In the genomic region with DNA sequence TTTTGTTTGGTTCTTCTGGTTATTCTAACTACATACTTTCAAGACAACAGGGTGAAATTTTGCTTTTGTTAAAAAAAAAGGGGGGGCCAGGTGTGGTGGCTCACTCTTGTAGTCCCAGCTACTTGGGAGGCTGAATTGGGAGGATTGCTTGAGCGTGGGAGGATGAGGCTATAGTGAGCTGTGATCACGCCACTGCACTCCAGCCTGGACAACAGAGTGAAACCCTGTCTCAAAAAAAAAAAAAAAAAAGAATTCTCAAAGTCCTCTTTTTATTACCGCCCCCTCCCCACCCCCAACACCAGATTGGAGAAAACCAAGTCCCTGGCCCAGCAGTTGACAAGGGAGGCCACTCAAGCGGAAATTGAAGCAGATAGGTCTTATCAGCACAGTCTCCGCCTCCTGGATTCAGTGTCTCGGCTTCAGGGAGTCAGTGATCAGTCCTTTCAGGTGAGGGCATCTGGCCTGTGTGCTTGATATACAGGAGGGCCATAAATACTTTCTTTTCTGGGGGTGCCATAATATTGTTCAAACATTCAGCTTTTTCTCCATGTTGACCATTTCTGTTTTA, we compare ENCODE assay signal across 15 cellular contexts. TPM values are rescaled to one million over a fixed set of nuclear protein-coding genes. Genes with fewer than 3 reads are reported as not detected.
A peak's percentile ranks its signal among the peaks of the same experiment; 100 is the strongest.
DNase-seq lines count a peak whose midpoint lies in the region; ATAC-seq and TF ChIP-seq lines count a peak whose summit lies in the region.
"Had no signal": no experiment of that assay in that cellular context is flagged by ENCODE, and none has a peak within 500 bp of the region (broad histone marks: within the 10 kb centered on the region; RNA-seq: fewer than 3 reads in every experiment).

No MANE protein-coding gene starts in this region.

- H4K20me1 ChIP-seq in osteoblast (ENCODE audit: insufficient read depth, low read length): no peaks in the 10 kb centered on the region

- CTCF ChIA-PET in Calu3 (lab: Charles Lee) (interaction anchor here (0.7 kb wide), 1 partner anchor 111 kb away, joined by 3 read pairs; no protein-coding TSS in a partner anchor), MCF 10A (lab: Yijun Ruan, JAX) (interaction anchor here (0.6 to 1.0 kb wide), 3 partner anchors 10 to 33 kb away, joined by 3 to 6 read pairs (median 6); no protein-coding TSS in a partner anchor)

- H3K27ac ChIP-seq in osteoblast (ENCODE audit: low read depth, low read length) (peak overlapping the region; percentile 97), testis (no peak overlapping the region)

- no peak for TF ChIP-seq POLR2A in testis (IDR thresholded peaks at IDR 0.05)

- H3K9me3 ChIP-seq in osteoblast (ENCODE audit: low read depth, low read length) (no peaks in the 10 kb centered on the region), testis (no peaks in the 10 kb centered on the region)
- H3K9me3 ChIP-seq: gastroesophageal sphincter had no signal

- WGBS in testis, 2 donors: 79 to 82% methylated on average over 6 of the region's 6 CpGs

- DNase-seq in Calu3 (no peak), M059J (ENCODE audit: low read depth) (peak; percentile 47), MCF 10A (ENCODE audit: unreplicated experiment) (no peak), osteoblast (ENCODE audit: insufficient read length, low spot score, missing footprints) (no peak), HK-2 (ENCODE audit: unreplicated experiment) (no peak), testis (no peak)
- DNase-seq: activated naive CD8-positive, alpha-beta T cell treated with anti-CD3 and anti-CD28 coated beads, Interleukin-2, amount 10 ng/mL, durations not matched to agents 7 days and 5 days; AML-193; NCI-H1092 treated with DMSO at 0.1 percent for 48 hours; NCI-H2081; T1000 had no signal

- H3K27me3 Mint-ChIP-seq in Calu3 (ENCODE audit: unreplicated experiment): no peaks in the 10 kb centered on the region
- no peaks in the 10 kb centered on the region for H3K27me3 Mint-ChIP-seq in MCF 10A (ENCODE audit: insufficient read depth, unreplicated experiment)

- no peaks in the 10 kb centered on the region for H3K27me3 ChIP-seq in osteoblast (ENCODE audit: insufficient read depth, low read length)
- H3K27me3 ChIP-seq in testis: no peaks in the 10 kb centered on the region
- H3K27me3 ChIP-seq: gastroesophageal sphincter had no signal

- no peak for TF ChIP-seq CTCF in Calu3 (IDR thresholded peaks at IDR 0.05; ENCODE audit: unreplicated experiment)
- TF ChIP-seq CTCF in MCF 10A (IDR thresholded peaks at IDR 0.05; ENCODE audit: unreplicated experiment): no peak
- TF ChIP-seq CTCF in osteoblast (IDR thresholded peaks at IDR 0.05; ENCODE audit: extremely low read depth, low read depth, low read length): no peak
- no peak for TF ChIP-seq CTCF in testis (IDR thresholded peaks at IDR 0.05)

- no peak overlapping the region for H2AFZ ChIP-seq in osteoblast (ENCODE audit: low read length)

- H3K4me3 Mint-ChIP-seq in Calu3 (ENCODE audit: low read depth, unreplicated experiment): no peak overlapping the region
- no peak overlapping the region for H3K4me3 Mint-ChIP-seq in MCF 10A (ENCODE audit: unreplicated experiment)
- H3K4me3 Mint-ChIP-seq: activated naive CD8-positive, alpha-beta T cell treated with anti-CD3 and anti-CD28 coated beads, Interleukin-2, amount 10 ng/mL, durations not matched to agents 7 days and 5 days; activated T-helper 1 cell treated with anti-CD3 and anti-CD28 coated beads, Interleukin-12 subunit alpha, Interleukin-12 subunit beta, Interleukin-2, Interleukin-4 antibody, amounts not matched to agents 30 ng/mL and 10 ng/mL and 1 ng/mL, durations not matched to agents 14 hours and 24 hours and 36 hours had no signal

- H3K4me1 Mint-ChIP-seq in Calu3 (ENCODE audit: low read depth, unreplicated experiment): peaks cover 28% of the 10 kb centered on the region
- peaks cover 37% of the 10 kb centered on the region for H3K4me1 Mint-ChIP-seq in MCF 10A (ENCODE audit: insufficient read depth, unreplicated experiment)
- H3K4me1 Mint-ChIP-seq: activated naive CD8-positive, alpha-beta T cell treated with anti-CD3 and anti-CD28 coated beads, Interleukin-2, amount 10 ng/mL, durations not matched to agents 7 days and 5 days had no signal

- POLR2A ChIA-PET in MCF 10A (lab: Yijun Ruan, JAX): no interaction called here

- no peaks in the 10 kb centered on the region for H3K79me2 ChIP-seq in osteoblast (ENCODE audit: insufficient read depth, low read length)

- H3K9me3 Mint-ChIP-seq in Calu3 (ENCODE audit: low read depth, unreplicated experiment) (no peaks in the 10 kb centered on the region), MCF 10A (ENCODE audit: unreplicated experiment) (no peaks in the 10 kb centered on the region)
- H3K9me3 Mint-ChIP-seq: activated naive CD8-positive, alpha-beta T cell treated with anti-CD3 and anti-CD28 coated beads, Interleukin-2, amount 10 ng/mL, durations not matched to agents 7 days and 5 days; activated T-helper 1 cell treated with anti-CD3 and anti-CD28 coated beads, Interleukin-12 subunit alpha, Interleukin-12 subunit beta, Interleukin-2, Interleukin-4 antibody, amounts not matched to agents 30 ng/mL and 10 ng/mL and 1 ng/mL, durations not matched to agents 14 hours and 24 hours and 36 hours had no signal

- H3K4me1 ChIP-seq in osteoblast (ENCODE audit: insufficient read depth, low read length) (peaks cover 41% of the 10 kb centered on the region), testis (peaks cover 4% of the 10 kb centered on the region)

- ATAC-seq in HG03521 (IDR thresholded peaks at IDR 0.05; ENCODE audit: unreplicated experiment): no peak
- ATAC-seq: gastroesophageal sphincter, left lobe of liver had no signal

- BruUV-seq in Calu3 (replicated peaks; lab: Mats Ljungman, UMichigan): no TSS peak
- BruUV-seq in MCF 10A (replicated peaks; lab: Mats Ljungman, UMichigan): no TSS peak

- H3K4me3 ChIP-seq in osteoblast (ENCODE audit: insufficient read depth, low read length) (no peak overlapping the region), testis (no peak overlapping the region)

- H3K27ac Mint-ChIP-seq in Calu3 (ENCODE audit: unreplicated experiment): peak overlapping the region; percentile 71
- peak overlapping the region; percentile 86 for H3K27ac Mint-ChIP-seq in MCF 10A (ENCODE audit: low read depth, unreplicated experiment)
- H3K27ac Mint-ChIP-seq: activated naive CD8-positive, alpha-beta T cell treated with anti-CD3 and anti-CD28 coated beads, Interleukin-2, amount 10 ng/mL, durations not matched to agents 7 days and 5 days; activated T-helper 1 cell treated with anti-CD3 and anti-CD28 coated beads, Interleukin-12 subunit alpha, Interleukin-12 subunit beta, Interleukin-2, Interleukin-4 antibody, amounts not matched to agents 30 ng/mL and 10 ng/mL and 1 ng/mL, durations not matched to agents 14 hours and 24 hours and 36 hours had no signal

- no peaks in the 10 kb centered on the region for H3K36me3 ChIP-seq in osteoblast (ENCODE audit: insufficient read depth, low read length)
- no peaks in the 10 kb centered on the region for H3K36me3 ChIP-seq in testis (ENCODE audit: low read depth, missing control alignments)

- H3K36me3 Mint-ChIP-seq in Calu3 (ENCODE audit: insufficient read depth, unreplicated experiment) (peaks cover 93% of the 10 kb centered on the region), MCF 10A (ENCODE audit: insufficient read depth, unreplicated experiment) (peaks cover 99% of the 10 kb centered on the region)
- H3K36me3 Mint-ChIP-seq: activated naive CD8-positive, alpha-beta T cell treated with anti-CD3 and anti-CD28 coated beads, Interleukin-2, amount 10 ng/mL, durations not matched to agents 7 days and 5 days had no signal

- H3K4me2 ChIP-seq in osteoblast (ENCODE audit: insufficient read depth, low read length): no peak overlapping the region

- intact Hi-C loops in Calu3 (cut with micrococcal nuclease; ENCODE audit: unreplicated experiment) (no loop called here), MCF 10A (cut with micrococcal nuclease) (no loop called here), testis (cut with DNase I; ENCODE audit: low total_unique reads) (no loop called here)

RNA-seq across cellular contexts. Expression of a gene that starts 50.2 kb away (rescaled TPM):
- total RNA-seq in Calu3 (2022) (498 and 642 TPM in 2 replicates), MCF 10A (2022) (751 and 884 TPM in 2 replicates), osteoblast (3.3 and 3.5 TPM in 2 replicates), testis (1 to 10 TPM; 1.9 to 3.4 TPM)
- 3.3 and 3.4 TPM in 2 replicates for total RNA-seq in M059J (2014; rRNA removed; shearing (Covaris generic))
- polyA plus RNA-seq in testis (ENCODE audit: insufficient read depth, low read depth, low replicate concordance): 8.5 TPM
- total RNA-seq: activated naive CD8-positive, alpha-beta T cell treated with anti-CD3 and anti-CD28 coated beads, Interleukin-2, amount 10 ng/mL, durations not matched to agents 7 days and 5 days had no signal

Comparison
In these comparisons a context has a peak if more than half of its experiments do, and no peak if none do; other contexts are left out.
1. RNA of a gene that starts 50.2 kb away (total RNA-seq): 751 to 884 TPM in MCF 10A and 498 to 642 TPM in Calu3; 3.3 to 3.4 TPM in M059J, 1.9 to 3.4 TPM in testis and 3.3 to 3.5 TPM in osteoblast; every median in the first group is over 100 times any median in the second.